In genomic region chr9:131349881-131350563, GRCh38 we compare ENCODE assay signal across 1 cellular context.
TF ChIP-seq lines count a peak whose summit lies in the region.

No MANE protein-coding gene starts in this region.

TF ChIP-seq in WTC11, 78 proteins besides CTCF, POLR2A, EP300 and RAD21 (continued from another document):
- no peak for TF ChIP-seq ZBTB43 (CRISPR knock-in tag; IDR thresholded peaks at IDR 0.05)
- TF ChIP-seq ZNF532 (CRISPR knock-in tag; IDR thresholded peaks at IDR 0.05; ENCODE audit: borderline replicate concordance): no peak
